In the genomic region with DNA sequence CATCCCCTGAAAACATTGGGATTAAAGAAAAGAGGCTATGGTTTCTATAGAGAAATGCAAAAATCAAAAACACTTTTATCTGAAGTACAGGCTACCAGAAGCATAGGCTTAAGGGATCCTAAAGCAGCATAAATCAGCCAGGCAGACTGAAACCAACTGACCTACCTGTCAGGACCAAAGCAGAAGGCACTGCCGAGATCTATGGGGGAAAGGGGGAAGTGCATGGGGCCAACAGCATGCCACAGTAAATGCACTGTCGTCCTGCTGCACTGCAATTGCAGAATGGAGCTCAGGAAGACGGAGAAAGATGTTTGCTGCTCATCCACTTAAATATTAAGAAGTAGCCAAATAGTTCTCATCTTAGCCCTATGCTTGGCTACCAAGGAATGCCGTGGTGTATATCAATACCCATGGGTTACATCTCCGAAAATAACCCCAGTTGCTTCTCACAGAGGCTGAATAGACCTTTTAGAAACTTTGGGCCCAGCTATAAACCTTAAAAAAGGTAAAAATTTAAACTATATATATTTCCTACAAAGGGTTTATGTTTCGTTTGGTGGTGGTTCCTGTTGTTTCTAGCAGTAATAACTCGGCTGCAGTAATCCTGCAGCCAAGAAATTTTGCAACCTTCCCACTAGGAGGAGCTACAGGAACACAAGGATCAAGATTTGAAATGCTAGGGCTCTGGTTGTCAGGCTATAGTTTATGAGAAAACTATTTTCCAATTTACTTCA, we compare ENCODE assay signal across 9 cellular contexts.
DNase-seq lines count a peak whose midpoint lies in the region; ATAC-seq and TF ChIP-seq lines count a peak whose summit lies in the region.
"Had no signal": no experiment of that assay in that cellular context is flagged by ENCODE, and none has a peak within 500 bp of the region (broad histone marks: within the 10 kb centered on the region; RNA-seq: fewer than 3 reads in every experiment).

No MANE protein-coding gene starts in this region.

- H3K27ac Mint-ChIP-seq in CD14-positive monocyte: no peak overlapping the region
- no peak overlapping the region for H3K27ac Mint-ChIP-seq in activated naive CD4-positive, alpha-beta T cell treated with anti-CD3 and anti-CD28 coated beads, Interleukin-2, amount 10 ng/mL, durations not matched to agents 7 days and 5 days
- H3K27ac Mint-ChIP-seq: memory B cell had no signal

- peaks cover 4% of the 10 kb centered on the region for H3K4me1 Mint-ChIP-seq in CD14-positive monocyte
- H3K4me1 Mint-ChIP-seq in activated naive CD4-positive, alpha-beta T cell treated with anti-CD3 and anti-CD28 coated beads, Interleukin-2, amount 10 ng/mL, durations not matched to agents 7 days and 5 days: no peaks in the 10 kb centered on the region
- H3K4me1 Mint-ChIP-seq: memory B cell had no signal

- H3K27me3 Mint-ChIP-seq in CD14-positive monocyte (ENCODE audit: low read depth in 3 of 3): peaks cover 0 to 4% (median 0%) of the 10 kb centered on the region in 3 donors
- no peaks in the 10 kb centered on the region for H3K27me3 Mint-ChIP-seq in activated naive CD4-positive, alpha-beta T cell treated with anti-CD3 and anti-CD28 coated beads, Interleukin-2, amount 10 ng/mL, durations not matched to agents 7 days and 5 days
- H3K27me3 Mint-ChIP-seq: memory B cell had no signal

- DNase-seq in CD14-positive monocyte (ENCODE audit: low spot score): no peak
- DNase-seq in NCI-H1694 treated with DMSO at 0.1 percent for 48 hours (lab: John Stamatoyannopoulos, UW): peak; percentile 60
- peak; percentile 10 to 37 (median 24) for DNase-seq in body of pancreas
- peak; percentile 7 for DNase-seq in kidney glomerular epithelial cell (lab: John Stamatoyannopoulos, UW)
- DNase-seq in aorta: no peak
- no peak for DNase-seq in NCI-H226
- DNase-seq in activated naive CD4-positive, alpha-beta T cell treated with anti-CD3 and anti-CD28 coated beads, Interleukin-2, amount 10 ng/mL, durations not matched to agents 7 days and 5 days: no peak

- H3K36me3 Mint-ChIP-seq in CD14-positive monocyte: no peaks in the 10 kb centered on the region
- no peaks in the 10 kb centered on the region for H3K36me3 Mint-ChIP-seq in activated naive CD4-positive, alpha-beta T cell treated with anti-CD3 and anti-CD28 coated beads, Interleukin-2, amount 10 ng/mL, durations not matched to agents 7 days and 5 days
- H3K36me3 Mint-ChIP-seq: memory B cell had no signal

- peaks cover 0 to 3% (median 0%) of the 10 kb centered on the region in 7 donors for H3K9me3 Mint-ChIP-seq in CD14-positive monocyte
- no peaks in the 10 kb centered on the region for H3K9me3 Mint-ChIP-seq in activated naive CD4-positive, alpha-beta T cell treated with anti-CD3 and anti-CD28 coated beads, Interleukin-2, amount 10 ng/mL, durations not matched to agents 7 days and 5 days
- H3K9me3 Mint-ChIP-seq: memory B cell had no signal

- H3K9me3 ChIP-seq in body of pancreas (no peaks in the 10 kb centered on the region), aorta (ENCODE audit: control insufficient read depth, low read length) (no peaks in the 10 kb centered on the region)

- H3K4me3 ChIP-seq in body of pancreas: no peak overlapping the region
- peak overlapping the region in 1 of 2 donors; percentile 59 for H3K4me3 ChIP-seq in aorta (ENCODE audit: low read length in 2 of 2)

- TF ChIP-seq CTCF in CD14-positive monocyte (IDR thresholded peaks at IDR 0.05): peak; percentile 63
- TF ChIP-seq CTCF in body of pancreas (IDR thresholded peaks at IDR 0.05): peak; percentile 30 to 72 (median 57)

- no peak for TF ChIP-seq POLR2A in body of pancreas (IDR thresholded peaks at IDR 0.05)

- H3K4me1 ChIP-seq in body of pancreas (no peaks in the 10 kb centered on the region), aorta (ENCODE audit: control insufficient read depth in 1 of 2, insufficient read depth in 2 of 2, low read length in 2 of 2) (no peaks in the 10 kb centered on the region)

- intact Hi-C loops in CD14-positive monocyte (cut with micrococcal nuclease) (no loop called here), body of pancreas (cut with DNase I) (no loop called here), aorta (cut with DNase I) (no loop called here)

- WGBS in body of pancreas, 2 donors: 8 to 22% methylated on average over 5 to 6 of the region's 7 CpGs
- 11 to 21% methylated on average over 7 of the region's 7 CpGs for WGBS in aorta, 2 donors

- H3K36me3 ChIP-seq in body of pancreas (replicated peaks in 1 of 2; ENCODE audit: insufficient read depth in 1 of 2, low read depth in 2 of 2) (no peaks in the 10 kb centered on the region), aorta (ENCODE audit: control insufficient read depth in 1 of 2, insufficient read depth in 2 of 2, low read length in 1 of 2) (no peaks in the 10 kb centered on the region)

- ATAC-seq in GM21360 (IDR thresholded peaks at IDR 0.05; ENCODE audit: unreplicated experiment) (peak; percentile 71), body of pancreas (peak; percentile 70), aorta (ENCODE audit: low FRiP score) (peak; percentile 71)

- CTCF ChIA-PET in activated naive CD4-positive, alpha-beta T cell treated with anti-CD3 and anti-CD28 coated beads, Interleukin-2, amount 10 ng/mL, durations not matched to agents 7 days and 5 days (lab: Charles Lee): no interaction called here

- H3K27me3 ChIP-seq in body of pancreas (no peaks in the 10 kb centered on the region), aorta (ENCODE audit: control insufficient read depth in 1 of 2, insufficient read depth in 2 of 2, low read length in 1 of 2) (no peaks in the 10 kb centered on the region)

- H3K27ac ChIP-seq in body of pancreas: no peak overlapping the region
- no peak overlapping the region for H3K27ac ChIP-seq in aorta (ENCODE audit: low read depth in 1 of 2, low read length in 2 of 2)

- peak overlapping the region; percentile 16 to 51 for H3K4me3 Mint-ChIP-seq in CD14-positive monocyte
- H3K4me3 Mint-ChIP-seq in activated naive CD4-positive, alpha-beta T cell treated with anti-CD3 and anti-CD28 coated beads, Interleukin-2, amount 10 ng/mL, durations not matched to agents 7 days and 5 days: no peak overlapping the region
- H3K4me3 Mint-ChIP-seq: memory B cell had no signal

Comparison
In these comparisons a context has a peak if more than half of its experiments do, and no peak if none do; other contexts are left out.
1. DNase-seq: peak in NCI-H1694 treated with DMSO at 0.1 percent for 48 hours (single experiment), body of pancreas (4 of 4) and kidney glomerular epithelial cell (single experiment); none in CD14-positive monocyte (single experiment), aorta (0 of 2), NCI-H226 (single experiment) and activated naive CD4-positive, alpha-beta T cell treated with anti-CD3 and anti-CD28 coated beads, Interleukin-2, amount 10 ng/mL, durations not matched to agents 7 days and 5 days (single experiment).
2. Peak in every context shown above with its lines, with median percentiles within 50 percentile points of each other: ATAC-seq.